In the genomic region with DNA sequence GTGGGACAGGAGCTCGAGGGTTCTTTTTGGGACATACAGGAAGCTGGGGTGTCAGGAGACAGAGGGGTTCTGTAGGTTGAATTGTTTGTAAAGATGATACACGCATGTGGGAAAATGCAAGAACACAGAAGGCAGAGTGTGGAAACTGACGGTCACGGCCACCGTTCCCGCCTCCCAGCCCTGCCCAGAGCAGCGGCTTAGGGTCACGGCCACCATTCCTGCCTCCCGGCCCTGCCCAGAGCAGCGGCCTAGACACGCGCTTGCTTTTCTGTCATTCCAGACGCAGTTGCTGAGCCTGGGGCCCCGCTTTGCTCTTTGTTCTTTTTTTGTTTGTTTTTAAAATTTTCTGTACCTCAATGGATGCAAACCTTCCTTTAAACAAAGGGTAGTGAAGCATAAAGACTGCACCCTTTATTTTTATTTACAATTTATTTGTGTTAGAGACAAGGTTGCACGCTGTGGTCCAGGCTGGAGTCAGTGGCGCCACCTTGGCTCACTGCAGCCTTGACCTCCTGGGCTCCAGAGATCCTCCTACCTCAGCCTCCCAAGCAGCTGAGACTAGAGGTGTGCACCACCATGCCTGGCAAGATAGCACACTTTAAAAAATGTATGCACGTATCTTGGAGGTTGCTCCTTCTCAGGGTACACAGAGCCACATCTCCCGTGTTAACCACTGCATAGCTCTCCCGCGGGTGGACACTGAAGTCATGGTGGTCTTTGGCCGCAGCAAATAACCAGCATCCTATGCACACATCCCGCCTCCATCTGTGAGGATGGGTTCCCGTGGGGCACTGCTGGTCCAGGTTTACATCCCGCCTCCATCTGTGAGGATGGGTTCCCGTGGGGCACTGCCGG, we compare ENCODE assay signal across 29 cellular contexts.
A peak's percentile ranks its signal among the peaks of the same experiment; 100 is the strongest.
DNase-seq lines count a peak whose midpoint lies in the region; ATAC-seq, FAIRE-seq and TF ChIP-seq lines count a peak whose summit lies in the region.
"Had no signal": no experiment of that assay in that cellular context is flagged by ENCODE, and none has a peak within 500 bp of the region (broad histone marks: within the 10 kb centered on the region; RNA-seq: fewer than 3 reads in every experiment).

No MANE protein-coding gene starts in this region.

- H3K9me3 ChIP-seq in left ventricle myocardium inferior (replicated peaks), result no peaks in the 10 kb centered on the region
- no peaks in the 10 kb centered on the region for H3K9me3 ChIP-seq in upper lobe of right lung
- H3K9me3 ChIP-seq: esophagus squamous epithelium, neutrophil, thoracic aorta had no signal

- no peak for TF ChIP-seq CTCF in left ventricle myocardium inferior (IDR thresholded peaks at IDR 0.05; ENCODE audit: borderline replicate concordance)
- TF ChIP-seq CTCF in dorsolateral prefrontal cortex (IDR thresholded peaks at IDR 0.05 in 54 of 56, conservative IDR thresholded peaks at IDR 0.05 in 2 of 56; ENCODE audit: low read depth in 1 of 56, partially characterized antibody in 56 of 56), result no peak
- no peak for TF ChIP-seq CTCF in neural crest cell (conservative IDR thresholded peaks at IDR 0.05)
- TF ChIP-seq CTCF in upper lobe of right lung (IDR thresholded peaks at IDR 0.05), result no peak
- no peak for TF ChIP-seq CTCF in D721Med (IDR thresholded peaks at IDR 0.05; ENCODE audit: insufficient read depth, missing control alignments)

- ATAC-seq in upper lobe of right lung, result no peak
- ATAC-seq: SK-N-SH treated with all-trans-retinoic acid at 6 μM for 48 hours had no signal

- H3K4me1 ChIP-seq in left ventricle myocardium inferior (peaks cover 27% of the 10 kb centered on the region), upper lobe of right lung (no peaks in the 10 kb centered on the region)

- intact Hi-C loops in cardiac septum (cut with DNase I), result no loop called here
- intact Hi-C loops in left ventricle myocardium inferior (cut with micrococcal nuclease), result no loop called here
- intact Hi-C loops in dorsolateral prefrontal cortex (cut with DNase I), result no loop called here
- intact Hi-C loops in upper lobe of right lung (cut with DNase I), result no loop called here
- intact Hi-C loops in activated naive CD4-positive, alpha-beta T cell treated with anti-CD3 and anti-CD28 coated beads for 36 hours (cut with micrococcal nuclease), result no loop called here

- peaks cover 5% of the 10 kb centered on the region for H3K4me1 Mint-ChIP-seq in neural crest cell
- H3K4me1 Mint-ChIP-seq in activated naive CD4-positive, alpha-beta T cell treated with anti-CD3 and anti-CD28 coated beads for 36 hours (ENCODE audit: low read depth), result peaks cover 8% of the 10 kb centered on the region

- H3K9me3 Mint-ChIP-seq in neural crest cell, result no peaks in the 10 kb centered on the region
- H3K9me3 Mint-ChIP-seq in activated naive CD4-positive, alpha-beta T cell treated with anti-CD3 and anti-CD28 coated beads for 36 hours, result no peaks in the 10 kb centered on the region

- no peak for FAIRE-seq in D721Med (lab: Jason Lieb, UNC)
- FAIRE-seq: colon, frontal cortex had no signal

- H3K27ac Mint-ChIP-seq in neural crest cell (ENCODE audit: unreplicated experiment), result peak overlapping the region; percentile 50
- H3K27ac Mint-ChIP-seq in activated naive CD4-positive, alpha-beta T cell treated with anti-CD3 and anti-CD28 coated beads for 36 hours, result no peak overlapping the region
- H3K27ac Mint-ChIP-seq: IgD-negative memory B cell had no signal

- DNase-seq in cardiac septum (ENCODE audit: low spot score) (peak; percentile 31), left ventricle myocardium inferior (no peak), dorsolateral prefrontal cortex (peak in 6 of 10 donors; percentile 0 to 19 (median 3)), neural crest cell (ENCODE audit: low read depth, low spot score) (no peak), upper lobe of right lung (peak; percentile 42), D721Med (ENCODE audit: insufficient read length, low spot score) (no peak), DMS 273 (lab: John Stamatoyannopoulos, UW; ENCODE audit: unreplicated experiment) (no peak)
- no peak for DNase-seq in activated naive CD4-positive, alpha-beta T cell treated with anti-CD3 and anti-CD28 coated beads for 36 hours
- DNase-seq: ACHN; activated naive CD4-positive, alpha-beta T cell treated with Interleukin-2 at 50 U/mL for 16 hours; brain microvascular endothelial cell; Calu3; EL; esophagus squamous epithelium; NCI-H1105; NCI-H2029; NCI-H345; NCI-H82; stimulated activated CD4-positive, alpha-beta T cell treated with anti-CD3 and anti-CD28 coated beads, Interleukin-4, amount 100 ng/mL, for 4 hours; stimulated activated naive CD4-positive, alpha-beta T cell treated with Interleukin-2 at 50 U/mL for 16 hours had no signal

- no peaks in the 10 kb centered on the region for H3K27me3 ChIP-seq in left ventricle myocardium inferior (ENCODE audit: low read depth)
- H3K27me3 ChIP-seq in dorsolateral prefrontal cortex, result peaks cover 0 to 7% (median 0%) of the 10 kb centered on the region in 45 donors
- H3K27me3 ChIP-seq in upper lobe of right lung, result no peaks in the 10 kb centered on the region
- H3K27me3 ChIP-seq: brain microvascular endothelial cell had no signal

- H3K4me3 ChIP-seq in left ventricle myocardium inferior, result no peak overlapping the region
- H3K4me3 ChIP-seq in dorsolateral prefrontal cortex, result no peak overlapping the region
- no peak overlapping the region for H3K4me3 ChIP-seq in upper lobe of right lung
- H3K4me3 ChIP-seq: esophagus squamous epithelium, lung, thoracic aorta had no signal

- H3K36me3 ChIP-seq in left ventricle myocardium inferior (peaks cover 6% of the 10 kb centered on the region), upper lobe of right lung (no peaks in the 10 kb centered on the region)
- H3K36me3 ChIP-seq: brain microvascular endothelial cell, esophagus squamous epithelium, neutrophil, thoracic aorta had no signal

- no peaks in the 10 kb centered on the region for H3K36me3 Mint-ChIP-seq in neural crest cell (ENCODE audit: low read depth)
- H3K36me3 Mint-ChIP-seq in activated naive CD4-positive, alpha-beta T cell treated with anti-CD3 and anti-CD28 coated beads for 36 hours (ENCODE audit: low read depth), result no peaks in the 10 kb centered on the region
- H3K36me3 Mint-ChIP-seq: IgD-negative memory B cell had no signal

- no peak overlapping the region for H3K27ac ChIP-seq in left ventricle myocardium inferior (replicated peaks)
- H3K27ac ChIP-seq in dorsolateral prefrontal cortex, result no peak overlapping the region
- no peak overlapping the region for H3K27ac ChIP-seq in upper lobe of right lung
- H3K27ac ChIP-seq: brain microvascular endothelial cell, C4-2B, esophagus squamous epithelium, neutrophil, thoracic aorta, VCaP had no signal

- CTCF ChIA-PET in activated naive CD4-positive, alpha-beta T cell treated with anti-CD3 and anti-CD28 coated beads for 36 hours (lab: Charles Lee), result no interaction called here

- no peaks in the 10 kb centered on the region for H3K27me3 Mint-ChIP-seq in neural crest cell (ENCODE audit: low read depth)
- no peaks in the 10 kb centered on the region for H3K27me3 Mint-ChIP-seq in activated naive CD4-positive, alpha-beta T cell treated with anti-CD3 and anti-CD28 coated beads for 36 hours (ENCODE audit: low read depth)

- no peak overlapping the region for H3K4me3 Mint-ChIP-seq in neural crest cell
- no peak overlapping the region for H3K4me3 Mint-ChIP-seq in activated naive CD4-positive, alpha-beta T cell treated with anti-CD3 and anti-CD28 coated beads for 36 hours

Comparison
In these comparisons a context has a peak if more than half of its experiments do, and no peak if none do; other contexts are left out.
1. DNase-seq: peak in cardiac septum (single experiment), dorsolateral prefrontal cortex (6 of 10) and upper lobe of right lung (single experiment); none in left ventricle myocardium inferior (single experiment), neural crest cell (single experiment), D721Med (single experiment), activated naive CD4-positive, alpha-beta T cell treated with anti-CD3 and anti-CD28 coated beads for 36 hours (single experiment) and DMS 273 (single experiment).